8 cellular contexts compared by ENCODE assay signal in genomic region chr10:6144609-6145413, GRCh38. TPM values are rescaled to one million over a fixed set of nuclear protein-coding genes. Genes with fewer than 3 reads are reported as not detected.
A peak's percentile ranks its signal among the peaks of the same experiment; 100 is the strongest.
DNase-seq lines count a peak whose midpoint lies in the region; ATAC-seq lines count a peak whose summit lies in the region.

No MANE protein-coding gene starts in this region.

- peak overlapping the region; percentile 84 for H3K18ac ChIP-seq in mesendoderm (ENCODE audit: low read length)

- peak overlapping the region; percentile 88 to 97 for H3K4me3 Mint-ChIP-seq in effector memory CD8-positive, alpha-beta T cell

- H3K27ac Mint-ChIP-seq in effector memory CD8-positive, alpha-beta T cell = peak overlapping the region; percentile 91 to 96

- no peak overlapping the region for H2BK120ac ChIP-seq in mesendoderm (ENCODE audit: low read depth, low read length)

- DNase-seq in NCI-H774 (lab: John Stamatoyannopoulos, UW) (peak; percentile 67), mesendoderm (peak; percentile 85)
- DNase-seq in activated CD8-positive, alpha-beta memory T cell treated with anti-CD3 and anti-CD28 coated beads for 4 hours (ENCODE audit: low read depth in 2 of 2) = peak; percentile 71 to 81
- DNase-seq in effector memory CD8-positive, alpha-beta T cell = peak; percentile 83 to 88 (median 85)
- DNase-seq in stimulated activated CD8-positive, alpha-beta memory T cell treated with anti-CD3 and anti-CD28 coated beads, Interleukin-12 subunit alpha, Interleukin-12 subunit beta, amount 100 ng/mL, for 4 hours (ENCODE audit: low read depth) = peak; percentile 85

- peak overlapping the region; percentile 99 for H4K8ac ChIP-seq in mesendoderm (ENCODE audit: low read depth, low read length)

- no peaks in the 10 kb centered on the region for H3K27me3 Mint-ChIP-seq in effector memory CD8-positive, alpha-beta T cell

- no peaks in the 10 kb centered on the region for H3K9me3 Mint-ChIP-seq in effector memory CD8-positive, alpha-beta T cell

- H3K36me3 ChIP-seq in ACC112 (ENCODE audit: insufficient read depth, low read length) = 0 out of 2 replicates have a peak, but pooled peaks cover 4% of the 10 kb centered on the region
- H3K36me3 ChIP-seq in mesendoderm (ENCODE audit: control insufficient read depth, insufficient read depth, low read length) = no peaks in the 10 kb centered on the region

- ATAC-seq in GM18858 (IDR thresholded peaks at IDR 0.05; ENCODE audit: unreplicated experiment) (peak; percentile 64), HG03066 (IDR thresholded peaks at IDR 0.05; ENCODE audit: low read depth, unreplicated experiment) (peak; percentile 59)
- ATAC-seq in effector memory CD8-positive, alpha-beta T cell (replicated peaks) = peak; percentile 81

- no peak overlapping the region for H2BK5ac ChIP-seq in mesendoderm (ENCODE audit: low read length)

- no CpG with 5 or more reads among the region's 106 CpGs for WGBS in mesendoderm (ENCODE audit: extremely low coverage, insufficient coverage, low lambda C conversion rate)

- H3K9ac ChIP-seq in mesendoderm (ENCODE audit: low read length) = peak overlapping the region; percentile 87

- H2BK15ac ChIP-seq in mesendoderm (replicated peaks; ENCODE audit: low read depth) = no peak overlapping the region

- peaks cover 56 to 64% of the 10 kb centered on the region in 2 donors for H3K4me1 Mint-ChIP-seq in effector memory CD8-positive, alpha-beta T cell (ENCODE audit: low read depth in 2 of 2)

- H3K27me3 ChIP-seq in ACC112 (ENCODE audit: insufficient read depth, low read length) (no peaks in the 10 kb centered on the region), mesendoderm (ENCODE audit: insufficient read depth, low read length, poor library complexity) (no peaks in the 10 kb centered on the region)

- H3K79me2 ChIP-seq in ACC112 (ENCODE audit: control insufficient read depth, insufficient read depth, low read length, unreplicated experiment) (peaks cover 22% of the 10 kb centered on the region), mesendoderm (ENCODE audit: control insufficient read depth, insufficient read depth, low read length) (no peaks in the 10 kb centered on the region)

- H3K4me3 ChIP-seq in ACC112 (ENCODE audit: low read depth, low read length) (peak overlapping the region; percentile 98), mesendoderm (ENCODE audit: low read length) (peak overlapping the region; percentile 74)

- H3K56ac ChIP-seq in mesendoderm (ENCODE audit: low read length) = peak overlapping the region; percentile 96

- H3K27ac ChIP-seq in ACC112 (ENCODE audit: low read depth, low read length) (peak overlapping the region; percentile 63; the same call in 1 of the 2 replicates), mesendoderm (ENCODE audit: low read depth, low read length) (no peak overlapping the region)

- H3K4me2 ChIP-seq in mesendoderm (ENCODE audit: low read length) = peak overlapping the region; percentile 71

- H2AFZ ChIP-seq in ACC112 (ENCODE audit: low read length, unreplicated experiment) = peak overlapping the region; percentile 88

- H3K4me1 ChIP-seq in ACC112 (ENCODE audit: control insufficient read depth, insufficient read depth, low read length, unreplicated experiment) = peaks cover 24% of the 10 kb centered on the region
- peaks cover 7% of the 10 kb centered on the region for H3K4me1 ChIP-seq in mesendoderm (ENCODE audit: control insufficient read depth, low read depth, low read length)

- peak overlapping the region; percentile 80 for H3K23ac ChIP-seq in mesendoderm (ENCODE audit: low read length)

- H2AK5ac ChIP-seq in mesendoderm (ENCODE audit: low read length) = no peak overlapping the region

- H4K5ac ChIP-seq in mesendoderm (ENCODE audit: low read length) = no peak overlapping the region

- H3K79me1 ChIP-seq in mesendoderm (ENCODE audit: low read length) = peaks cover 12% of the 10 kb centered on the region

- peaks cover 10% of the 10 kb centered on the region for H3K36me3 Mint-ChIP-seq in effector memory CD8-positive, alpha-beta T cell (ENCODE audit: insufficient read depth)

- H3K4ac ChIP-seq in mesendoderm (ENCODE audit: low read depth, low read length) = peak overlapping the region; percentile 48

RNA-seq across cellular contexts. Expression of gene RBM17, which starts 56.0 kb away (rescaled TPM):
- polyA plus RNA-seq in mesendoderm (2013, experiment 1 of 2) = 182 TPM
- 182 TPM for polyA plus RNA-seq in mesendoderm (2013, experiment 2 of 2)

RNA-seq across cellular contexts. Expression of gene PFKFB3, which starts 57.9 kb away (rescaled TPM):
- 18.7 TPM for polyA plus RNA-seq in mesendoderm (2013, experiment 1 of 2)
- polyA plus RNA-seq in mesendoderm (2013, experiment 2 of 2) = 18.7 TPM
